Comparison of ENCODE assay signal across 18 cellular contexts in the genomic region with DNA sequence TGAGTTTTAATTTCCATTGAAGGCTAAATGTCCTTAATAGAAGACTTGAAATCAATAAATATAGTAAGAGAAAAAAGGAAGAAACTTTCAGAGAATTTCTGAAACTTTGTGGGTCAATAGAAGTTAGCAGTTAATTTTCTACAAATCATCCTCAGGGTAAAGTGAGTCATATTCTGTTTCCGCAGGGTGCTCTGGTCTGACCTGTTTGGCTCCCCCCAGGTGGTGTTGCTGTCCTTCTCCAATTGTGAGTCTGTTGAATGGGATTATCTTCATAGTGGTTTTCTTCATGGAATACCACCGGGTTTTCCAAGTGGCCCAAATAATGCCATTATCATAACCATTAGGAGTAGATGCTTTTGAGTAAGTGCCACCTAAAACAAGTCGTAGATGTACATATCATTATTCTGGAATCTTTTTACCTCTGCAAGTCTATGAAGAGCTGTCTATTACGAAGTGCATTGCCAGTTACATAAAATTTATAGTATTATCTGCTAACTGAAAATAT. TPM values are rescaled to one million over a fixed set of nuclear protein-coding genes. Genes with fewer than 3 reads are reported as not detected.
A peak's percentile ranks its signal among the peaks of the same experiment; 100 is the strongest.
DNase-seq lines count a peak whose midpoint lies in the region; ATAC-seq, FAIRE-seq and TF ChIP-seq lines count a peak whose summit lies in the region.
"Had no signal": no experiment of that assay in that cellular context is flagged by ENCODE, and none has a peak within 500 bp of the region (broad histone marks: within the 10 kb centered on the region; RNA-seq: fewer than 3 reads in every experiment).

No MANE protein-coding gene starts in this region.

- TF ChIP-seq POLR2A in HepG2 (IDR thresholded peaks at IDR 0.05; ENCODE audit: insufficient read depth in 1 of 2, low read depth in 2 of 2, low read length in 2 of 2): 0 out of 4 replicates have a peak, but pooled peaks of 1 of the 2 experiments have one; percentile 1

- intact Hi-C loops in HepG2 (cut with micrococcal nuclease; ENCODE audit: unreplicated experiment): no loop called here

- no peak overlapping the region for H3K9ac ChIP-seq in HepG2 (ENCODE audit: insufficient read depth, low read depth, low read length)
- H3K9ac ChIP-seq: GM23248 had no signal

- no peak for TF ChIP-seq CTCF in bronchial epithelial cell (IDR thresholded peaks at IDR 0.05; ENCODE audit: insufficient read depth, low read length, severe bottlenecking)
- TF ChIP-seq CTCF in HepG2 (CRISPR knock-in tag; IDR thresholded peaks at IDR 0.05): no peak

- no peaks in the 10 kb centered on the region; the same call in 1 of the 2 replicates for H4K20me1 ChIP-seq in HepG2 (ENCODE audit: insufficient read depth, low read length)

- ATAC-seq in HepG2 (no peak), GM19452 (IDR thresholded peaks at IDR 0.05; ENCODE audit: unreplicated experiment) (no peak), HG02938 (IDR thresholded peaks at IDR 0.05; ENCODE audit: unreplicated experiment) (no peak)

- CTCF ChIA-PET in HepG2 (lab: Yijun Ruan, JAX; ENCODE audit: low intra/inter-chr PET ratio, low total read pairs): no interaction called here

- H3K36me3 ChIP-seq in bronchial epithelial cell (ENCODE audit: control insufficient read depth, insufficient read depth, low read length) (no peaks in the 10 kb centered on the region), HepG2 (replicated peaks in 1 of 2; ENCODE audit: control insufficient read depth in 1 of 2, insufficient read depth in 2 of 2, low read length in 2 of 2) (peaks cover 2 to 44% of the 10 kb centered on the region in 2 experiments; a peak in 4 of 5 replicates)
- H3K36me3 ChIP-seq: BE2C, HAP-1 had no signal

- H3K79me2 ChIP-seq in HepG2 (ENCODE audit: insufficient read depth, low read length): peaks cover 21% of the 10 kb centered on the region

- in situ Hi-C loops in HepG2 (cut with HindIII; ENCODE audit: extremely low pct_ligation_motif_present, low pct_unique_long_range_greater_than_20kb): no loop called here

- no peak overlapping the region for H3K4me2 ChIP-seq in HepG2 (ENCODE audit: low read depth, low read length)

- no peaks in the 10 kb centered on the region for H3K9me3 ChIP-seq in HepG2 (ENCODE audit: low read length)
- H3K9me3 ChIP-seq: BE2C, HAP-1 had no signal

- peak; percentile 19 for DNase-seq in HPDE6-E6E7 (ENCODE audit: extremely low spot score)
- DNase-seq in bronchial epithelial cell (ENCODE audit: low read depth): peak; percentile 62
- DNase-seq in HepG2 (ENCODE audit: low spot score): no peak
- DNase-seq in DMS153 (lab: John Stamatoyannopoulos, UW): no peak
- DNase-seq in cerebellar cortex (ENCODE audit: low spot score): no peak
- DNase-seq: ACHN; BE2C; C1 segment of cervical spinal cord; CD4-positive, CD25-positive, alpha-beta regulatory T cell; DMS79 treated with DMSO at 0.1 percent for 48 hours; GF-D8; GM23248; KG1 had no signal

- H3K4me3 ChIP-seq in bronchial epithelial cell (ENCODE audit: low read depth, low read length): no peak overlapping the region
- H3K4me3 ChIP-seq in HepG2 (replicated peaks in 1 of 3; ENCODE audit: insufficient read depth in 1 of 3, low read depth in 2 of 3, low read length in 3 of 3): no peak overlapping the region
- H3K4me3 ChIP-seq: GM23248, HAP-1 had no signal

- peaks cover 89% of the 10 kb centered on the region for H3K4me1 ChIP-seq in HepG2 (ENCODE audit: insufficient read depth, low read length)
- H3K4me1 ChIP-seq: BE2C, HAP-1 had no signal

- no peak for TF ChIP-seq RAD21 in HepG2 (CRISPR knock-in tag; IDR thresholded peaks at IDR 0.05)

- FAIRE-seq in bronchial epithelial cell (lab: Jason Lieb, UNC): no peak
- no peak for FAIRE-seq in HepG2 (lab: Jason Lieb, UNC)
- FAIRE-seq: GM19239 had no signal

- no TSS peak for BruUV-seq in HepG2 (replicated peaks; lab: Mats Ljungman, UMichigan)

- POLR2A ChIA-PET in HepG2 (lab: Yijun Ruan, JAX): interaction anchor here (0.9 to 15.2 kb wide), 9 partner anchors 6 to 45 kb away, joined by 3 to 468 read pairs (median 24); partner anchors contain the start of genes FGA and FGG

- H3K27me3 ChIP-seq in bronchial epithelial cell (ENCODE audit: control insufficient read depth, insufficient read depth, low read length) (no peaks in the 10 kb centered on the region), HepG2 (ENCODE audit: control insufficient read depth in 1 of 2, insufficient read depth in 2 of 2, low read length in 2 of 2) (no peaks in the 10 kb centered on the region)

- H2AFZ ChIP-seq in HepG2 (ENCODE audit: low read length): no peak overlapping the region
- H2AFZ ChIP-seq: GM23248 had no signal

- TF ChIP-seq EP300 in HepG2 (IDR thresholded peaks at IDR 0.05; ENCODE audit: low read depth in 2 of 2, low read length in 2 of 2): no peak
- TF ChIP-seq EP300 in HepG2 (CRISPR knock-in tag; IDR thresholded peaks at IDR 0.05; ENCODE audit: borderline replicate concordance): no peak

- 86% methylated on average over 4 of the region's 4 CpGs for WGBS in HepG2 (ENCODE audit: low lambda C conversion rate)

- no peak overlapping the region for H3K27ac ChIP-seq in HepG2 (ENCODE audit: extremely low read length, insufficient read depth, low read length)
- H3K27ac ChIP-seq: GM23248 had no signal

RNA-seq across cellular contexts. Expression of gene FGG, which starts 7.7 kb away (rescaled TPM):
- total RNA-seq in bronchial epithelial cell (0.26 and 0.38 TPM in 2 replicates), HepG2 (2016; rRNA removed; fragmentation: Illumina TruSeq; extraction: Trizol) (1,495 and 2,423 TPM in 2 replicates)
- 401 and 461 TPM in 2 replicates for total RNA-seq in HepG2 (2016; cell fraction: cytosol; rRNA removed; fragmentation: Illumina TruSeq; extraction: Trizol; ENCODE audit: low read depth)
- 1,449 and 2,438 TPM in 2 replicates for total RNA-seq in HepG2 (2016; cell fraction: insoluble cytoplasmic fraction; rRNA removed; fragmentation: Illumina TruSeq; extraction: Trizol)
- 624 and 702 TPM in 2 replicates for total RNA-seq in HepG2 (2016; cell fraction: membrane; rRNA removed; fragmentation: Illumina TruSeq; extraction: Trizol)
- 2,130 and 2,392 TPM in 2 replicates for total RNA-seq in HepG2 (2016; cell fraction: nucleus; rRNA removed; fragmentation: Illumina TruSeq; extraction: Trizol)
- polyA plus RNA-seq in HepG2 (2011; rRNA removed): 1,030 and 1,037 TPM in 2 replicates
- 571 and 1,106 TPM in 2 replicates for polyA plus RNA-seq in HepG2 (2011; cell fraction: cytosol; rRNA removed)
- polyA plus RNA-seq in HepG2 (2011; cell fraction: nucleus; rRNA removed): 235 and 339 TPM in 2 replicates
- 1,249 and 1,529 TPM in 2 replicates for polyA plus RNA-seq in HepG2 (2012)
- polyA plus RNA-seq in HepG2 (2016; cell fraction: cytosol; fragmentation: Illumina TruSeq; extraction: Trizol; ENCODE audit: low read depth): 421 and 430 TPM in 2 replicates
- 1,324 and 1,381 TPM in 2 replicates for polyA plus RNA-seq in HepG2 (2016; cell fraction: insoluble cytoplasmic fraction; fragmentation: Illumina TruSeq; extraction: Trizol; ENCODE audit: low read depth)
- 463 and 496 TPM in 2 replicates for polyA plus RNA-seq in HepG2 (2016; cell fraction: membrane; fragmentation: Illumina TruSeq; extraction: Trizol; ENCODE audit: low read depth)
- polyA plus RNA-seq in HepG2 (2016; cell fraction: nucleus; fragmentation: Illumina TruSeq; extraction: Trizol; ENCODE audit: insufficient read depth, low read depth): 2,640 and 2,884 TPM in 2 replicates
- 0.72 and 295 TPM in 2 replicates for polyA minus RNA-seq in HepG2 (2011; rRNA and poly(A)+ RNA removed; ENCODE audit: low replicate concordance)
- 285 and 453 TPM in 2 replicates for polyA minus RNA-seq in HepG2 (2011; cell fraction: cytosol; rRNA and poly(A)+ RNA removed)
- 263 and 473 TPM in 2 replicates for polyA minus RNA-seq in HepG2 (2011; cell fraction: nucleus; rRNA and poly(A)+ RNA removed)
- total RNA-seq: CD4-positive, CD25-positive, alpha-beta regulatory T cell; GM23248; H4 had no signal
- polyA plus RNA-seq: CD4-positive, CD25-positive, alpha-beta regulatory T cell; GM23248 had no signal

RNA-seq across cellular contexts. Expression of gene FGA, which starts 14.2 kb away (rescaled TPM):
- total RNA-seq in bronchial epithelial cell (not detected in 2 replicates), HepG2 (2016; rRNA removed; fragmentation: Illumina TruSeq; extraction: Trizol) (743 and 1,523 TPM in 2 replicates)
- 63.8 and 68.9 TPM in 2 replicates for total RNA-seq in HepG2 (2016; cell fraction: cytosol; rRNA removed; fragmentation: Illumina TruSeq; extraction: Trizol; ENCODE audit: low read depth)
- total RNA-seq in HepG2 (2016; cell fraction: insoluble cytoplasmic fraction; rRNA removed; fragmentation: Illumina TruSeq; extraction: Trizol): 698 and 1,531 TPM in 2 replicates
- 131 and 151 TPM in 2 replicates for total RNA-seq in HepG2 (2016; cell fraction: membrane; rRNA removed; fragmentation: Illumina TruSeq; extraction: Trizol)
- total RNA-seq in HepG2 (2016; cell fraction: nucleus; rRNA removed; fragmentation: Illumina TruSeq; extraction: Trizol): 1,165 and 1,343 TPM in 2 replicates
- polyA plus RNA-seq in HepG2 (2011; rRNA removed): 640 and 755 TPM in 2 replicates
- 361 and 711 TPM in 2 replicates for polyA plus RNA-seq in HepG2 (2011; cell fraction: cytosol; rRNA removed)
- polyA plus RNA-seq in HepG2 (2011; cell fraction: nucleus; rRNA removed): 219 and 306 TPM in 2 replicates
- 1,090 and 1,341 TPM in 2 replicates for polyA plus RNA-seq in HepG2 (2012)
- 52.4 and 61.1 TPM in 2 replicates for polyA plus RNA-seq in HepG2 (2016; cell fraction: cytosol; fragmentation: Illumina TruSeq; extraction: Trizol; ENCODE audit: low read depth)
- polyA plus RNA-seq in HepG2 (2016; cell fraction: insoluble cytoplasmic fraction; fragmentation: Illumina TruSeq; extraction: Trizol; ENCODE audit: low read depth): 573 and 576 TPM in 2 replicates
- polyA plus RNA-seq in HepG2 (2016; cell fraction: membrane; fragmentation: Illumina TruSeq; extraction: Trizol; ENCODE audit: low read depth): 76.3 and 93.7 TPM in 2 replicates
- polyA plus RNA-seq in HepG2 (2016; cell fraction: nucleus; fragmentation: Illumina TruSeq; extraction: Trizol; ENCODE audit: insufficient read depth, low read depth): 1,268 and 1,352 TPM in 2 replicates
- 0.40 and 296 TPM in 2 replicates for polyA minus RNA-seq in HepG2 (2011; rRNA and poly(A)+ RNA removed; ENCODE audit: low replicate concordance)
- polyA minus RNA-seq in HepG2 (2011; cell fraction: cytosol; rRNA and poly(A)+ RNA removed): 327 and 562 TPM in 2 replicates
- 245 and 404 TPM in 2 replicates for polyA minus RNA-seq in HepG2 (2011; cell fraction: nucleus; rRNA and poly(A)+ RNA removed)
- total RNA-seq: CD4-positive, CD25-positive, alpha-beta regulatory T cell; GM23248; H4 had no signal
- polyA plus RNA-seq: CD4-positive, CD25-positive, alpha-beta regulatory T cell; GM23248 had no signal

RNA-seq across cellular contexts. Expression of gene FGB, which starts 41.9 kb away (rescaled TPM):
- not detected in 2 replicates for total RNA-seq in bronchial epithelial cell
- total RNA-seq in HepG2 (2016; rRNA removed; fragmentation: Illumina TruSeq; extraction: Trizol): 408 and 784 TPM in 2 replicates
- total RNA-seq in HepG2 (2016; cell fraction: cytosol; rRNA removed; fragmentation: Illumina TruSeq; extraction: Trizol; ENCODE audit: low read depth): 56.7 and 69.7 TPM in 2 replicates
- 374 and 784 TPM in 2 replicates for total RNA-seq in HepG2 (2016; cell fraction: insoluble cytoplasmic fraction; rRNA removed; fragmentation: Illumina TruSeq; extraction: Trizol)
- total RNA-seq in HepG2 (2016; cell fraction: membrane; rRNA removed; fragmentation: Illumina TruSeq; extraction: Trizol): 96.6 and 132 TPM in 2 replicates
- total RNA-seq in HepG2 (2016; cell fraction: nucleus; rRNA removed; fragmentation: Illumina TruSeq; extraction: Trizol): 538 and 629 TPM in 2 replicates
- 226 and 273 TPM in 2 replicates for polyA plus RNA-seq in HepG2 (2011; rRNA removed)
- 107 and 238 TPM in 2 replicates for polyA plus RNA-seq in HepG2 (2011; cell fraction: cytosol; rRNA removed)
- polyA plus RNA-seq in HepG2 (2011; cell fraction: nucleus; rRNA removed): 60.1 and 85.7 TPM in 2 replicates
- polyA plus RNA-seq in HepG2 (2012): 449 and 489 TPM in 2 replicates
- 53.8 and 63.1 TPM in 2 replicates for polyA plus RNA-seq in HepG2 (2016; cell fraction: cytosol; fragmentation: Illumina TruSeq; extraction: Trizol; ENCODE audit: low read depth)
- 379 and 391 TPM in 2 replicates for polyA plus RNA-seq in HepG2 (2016; cell fraction: insoluble cytoplasmic fraction; fragmentation: Illumina TruSeq; extraction: Trizol; ENCODE audit: low read depth)
- 70.9 and 94.9 TPM in 2 replicates for polyA plus RNA-seq in HepG2 (2016; cell fraction: membrane; fragmentation: Illumina TruSeq; extraction: Trizol; ENCODE audit: low read depth)
- 850 and 880 TPM in 2 replicates for polyA plus RNA-seq in HepG2 (2016; cell fraction: nucleus; fragmentation: Illumina TruSeq; extraction: Trizol; ENCODE audit: insufficient read depth, low read depth)
- 57.2 TPM in 1 of 2 replicates, not detected in the other for polyA minus RNA-seq in HepG2 (2011; rRNA and poly(A)+ RNA removed; ENCODE audit: low replicate concordance)
- polyA minus RNA-seq in HepG2 (2011; cell fraction: cytosol; rRNA and poly(A)+ RNA removed): 69.4 and 146 TPM in 2 replicates
- 65.9 and 110 TPM in 2 replicates for polyA minus RNA-seq in HepG2 (2011; cell fraction: nucleus; rRNA and poly(A)+ RNA removed)
- total RNA-seq: CD4-positive, CD25-positive, alpha-beta regulatory T cell; GM23248 had no signal
- polyA plus RNA-seq: CD4-positive, CD25-positive, alpha-beta regulatory T cell; GM23248 had no signal

RNA-seq across cellular contexts. Expression of gene PLRG1, which starts 54.5 kb away (rescaled TPM):
- total RNA-seq in bronchial epithelial cell: 99.9 and 106 TPM in 2 replicates
- 110 and 177 TPM in 2 replicates for total RNA-seq in HepG2 (2016; rRNA removed; fragmentation: Illumina TruSeq; extraction: Trizol)
- total RNA-seq in HepG2 (2016; cell fraction: cytosol; rRNA removed; fragmentation: Illumina TruSeq; extraction: Trizol; ENCODE audit: low read depth): 15.5 and 18.0 TPM in 2 replicates
- total RNA-seq in HepG2 (2016; cell fraction: insoluble cytoplasmic fraction; rRNA removed; fragmentation: Illumina TruSeq; extraction: Trizol): 117 and 184 TPM in 2 replicates
- 30.7 and 37.3 TPM in 2 replicates for total RNA-seq in HepG2 (2016; cell fraction: membrane; rRNA removed; fragmentation: Illumina TruSeq; extraction: Trizol)
- total RNA-seq in HepG2 (2016; cell fraction: nucleus; rRNA removed; fragmentation: Illumina TruSeq; extraction: Trizol): 71.1 and 72.1 TPM in 2 replicates
- 63.2 and 77.3 TPM in 2 replicates for polyA plus RNA-seq in HepG2 (2011; rRNA removed)
- 41.6 and 48.8 TPM in 2 replicates for polyA plus RNA-seq in HepG2 (2011; cell fraction: cytosol; rRNA removed)
- 44.8 and 48.6 TPM in 2 replicates for polyA plus RNA-seq in HepG2 (2011; cell fraction: nucleus; rRNA removed)
- 49.6 and 59.5 TPM in 2 replicates for polyA plus RNA-seq in HepG2 (2012)
- 13.7 and 18.4 TPM in 2 replicates for polyA plus RNA-seq in HepG2 (2016; cell fraction: cytosol; fragmentation: Illumina TruSeq; extraction: Trizol; ENCODE audit: low read depth)
- 142 and 150 TPM in 2 replicates for polyA plus RNA-seq in HepG2 (2016; cell fraction: insoluble cytoplasmic fraction; fragmentation: Illumina TruSeq; extraction: Trizol; ENCODE audit: low read depth)
- 18.9 and 20.9 TPM in 2 replicates for polyA plus RNA-seq in HepG2 (2016; cell fraction: membrane; fragmentation: Illumina TruSeq; extraction: Trizol; ENCODE audit: low read depth)
- 82.5 and 87.2 TPM in 2 replicates for polyA plus RNA-seq in HepG2 (2016; cell fraction: nucleus; fragmentation: Illumina TruSeq; extraction: Trizol; ENCODE audit: insufficient read depth, low read depth)
- polyA minus RNA-seq in HepG2 (2011; rRNA and poly(A)+ RNA removed; ENCODE audit: low replicate concordance): 54.9 and 71.4 TPM in 2 replicates
- 33.8 and 40.5 TPM in 2 replicates for polyA minus RNA-seq in HepG2 (2011; cell fraction: cytosol; rRNA and poly(A)+ RNA removed)
- polyA minus RNA-seq in HepG2 (2011; cell fraction: nucleus; rRNA and poly(A)+ RNA removed): 50.3 and 76.6 TPM in 2 replicates

Comparison
In these comparisons a context has a peak if more than half of its experiments do, and no peak if none do; other contexts are left out.
1. DNase-seq: peak in HPDE6-E6E7 (single experiment) and bronchial epithelial cell (single experiment); none in HepG2 (single experiment), DMS153 (single experiment) and cerebellar cortex (single experiment).
2. RNA of gene FGG, which starts 7.7 kb away (total RNA-seq): 401 to 2,438 TPM in HepG2; 0.26 to 0.38 TPM in bronchial epithelial cell; every median in the first group is over 100 times any median in the second.
3. RNA of gene FGA, which starts 14.2 kb away (total RNA-seq): 63.8 to 1,531 TPM in HepG2; not detected in bronchial epithelial cell; every median in the first group is over 10 times any median in the second.
4. RNA of gene FGB, which starts 41.9 kb away (total RNA-seq): 56.7 to 784 TPM in HepG2; not detected in bronchial epithelial cell; every median in the first group is over 10 times any median in the second.